ENCODE assay signal across 1 cellular context in genomic region chr5:18244309-18244708, GRCh38.
A peak's percentile ranks its signal among the peaks of the same experiment; 100 is the strongest.
TF ChIP-seq lines count a peak whose summit lies in the region.

No MANE protein-coding gene starts in this region.

TF ChIP-seq in HepG2, 621 proteins besides CTCF, POLR2A, EP300 and RAD21 (continued from another document):
- peak; percentile 80 for TF ChIP-seq CEBPB (IDR thresholded peaks at IDR 0.05; ENCODE audit: borderline replicate concordance, low read depth, low read length)
- no peak for TF ChIP-seq CREM (IDR thresholded peaks at IDR 0.05)
- TF ChIP-seq CREM (CRISPR knock-in tag; IDR thresholded peaks at IDR 0.05), result no peak
